Comparison of ENCODE assay signal across 17 cellular contexts in genomic region chr16:84138500-84138823, GRCh38. TPM values are rescaled to one million over a fixed set of nuclear protein-coding genes. Genes with fewer than 3 reads are reported as not detected.
DNase-seq lines count a peak whose midpoint lies in the region; ATAC-seq, FAIRE-seq and TF ChIP-seq lines count a peak whose summit lies in the region.
"Had no signal": no experiment of that assay in that cellular context is flagged by ENCODE, and none has a peak within 500 bp of the region (broad histone marks: within the 10 kb centered on the region; RNA-seq: fewer than 3 reads in every experiment).

No MANE protein-coding gene starts in this region.

- H3K27me3 Mint-ChIP-seq in activated T-cell treated with anti-CD3 and anti-CD28 coated beads, Interleukin-2, amount 50 U/mL, for 24 hours: no peaks in the 10 kb centered on the region
- H3K27me3 Mint-ChIP-seq: activated naive CD4-positive, alpha-beta T cell treated with anti-CD3 and anti-CD28 coated beads, Interleukin-2, amount 10 ng/mL, durations not matched to agents 7 days and 5 days; CD4-positive, CD25-positive, alpha-beta regulatory T cell; naive B cell had no signal

- in situ Hi-C loops in K562 (cut with MboI): no loop called here

- 4% methylated on average over 2 of the region's 2 CpGs for WGBS in K562 (ENCODE audit: insufficient coverage, low coverage, missing lambda C conversion rate)
- WGBS in psoas muscle, 3 donors: 43 to 49% (median 46%) methylated on average over 2 of the region's 2 CpGs

- H3K36me3 ChIP-seq in Loucy (ENCODE audit: insufficient read depth, low read length): no peaks in the 10 kb centered on the region
- H3K36me3 ChIP-seq in K562 (ENCODE audit: control insufficient read depth, insufficient read depth, low read length): peaks cover 3% of the 10 kb centered on the region; the same call in 1 of the 3 replicates
- H3K36me3 ChIP-seq in psoas muscle (ENCODE audit: insufficient read depth in 1 of 2, low read depth in 1 of 2): no peaks in the 10 kb centered on the region

- TF ChIP-seq RAD21 in K562 (CRISPR knock-in tag; conservative IDR thresholded peaks at IDR 0.05 in 1 of 2, IDR thresholded peaks at IDR 0.05 in 1 of 2): no peak

- H3K27me3 ChIP-seq in Loucy (ENCODE audit: insufficient read depth, low read length, poor library complexity, severe bottlenecking) (no peaks in the 10 kb centered on the region), K562 (ENCODE audit: control insufficient read depth in 2 of 2, insufficient read depth in 2 of 2, low read length in 2 of 2) (no peaks in the 10 kb centered on the region), psoas muscle (ENCODE audit: insufficient read depth in 3 of 3, low read length in 2 of 3) (no peaks in the 10 kb centered on the region)

- H3K9me3 Mint-ChIP-seq in activated T-cell treated with anti-CD3 and anti-CD28 coated beads, Interleukin-2, amount 50 U/mL, for 24 hours: no peaks in the 10 kb centered on the region
- H3K9me3 Mint-ChIP-seq: activated naive CD4-positive, alpha-beta T cell treated with anti-CD3 and anti-CD28 coated beads, Interleukin-2, amount 10 ng/mL, durations not matched to agents 7 days and 5 days; CD4-positive, CD25-positive, alpha-beta regulatory T cell; naive B cell had no signal

- H3K27ac ChIP-seq in K562 (ENCODE audit: extremely low read depth, low read depth, low read length) (peak overlapping the region; percentile 97), psoas muscle (peak overlapping the region; percentile 87)
- H3K27ac ChIP-seq: A549 had no signal

- ATAC-seq in K562 (no peak), psoas muscle (no peak)
- ATAC-seq: A549 had no signal

- H3K9me3 ChIP-seq in Loucy (ENCODE audit: insufficient read depth, low read depth, low read length) (no peaks in the 10 kb centered on the region), K562 (replicated peaks; ENCODE audit: control insufficient read depth, insufficient read depth, low read depth, low read length) (no peaks in the 10 kb centered on the region), psoas muscle (no peaks in the 10 kb centered on the region)
- H3K9me3 ChIP-seq: A549 had no signal

- no peak for TF ChIP-seq CTCF in Loucy (conservative IDR thresholded peaks at IDR 0.05; ENCODE audit: low read length)
- TF ChIP-seq CTCF in K562 (IDR thresholded peaks at IDR 0.05 in 2 of 3, conservative IDR thresholded peaks at IDR 0.05 in 1 of 3; ENCODE audit: insufficient read depth in 2 of 3, low read depth in 1 of 3, low read length in 3 of 3): no peak
- TF ChIP-seq CTCF in psoas muscle (IDR thresholded peaks at IDR 0.05): no peak

- H3K4me1 ChIP-seq in Loucy (ENCODE audit: insufficient read depth, low read length, poor library complexity, severe bottlenecking): peaks cover 70% of the 10 kb centered on the region
- peaks cover 23 to 34% of the 10 kb centered on the region in 2 experiments for H3K4me1 ChIP-seq in K562 (replicated peaks in 1 of 2; ENCODE audit: control insufficient read depth in 2 of 2, insufficient read depth in 2 of 2, low read length in 2 of 2)
- H3K4me1 ChIP-seq in psoas muscle: peaks cover 30% of the 10 kb centered on the region
- H3K4me1 ChIP-seq: A549 had no signal

- FAIRE-seq in K562 (lab: Jason Lieb, UNC): no peak
- FAIRE-seq: A549, bronchial epithelial cell had no signal

- H3K79me2 ChIP-seq in Loucy (ENCODE audit: insufficient read depth, low read length): peaks cover 87% of the 10 kb centered on the region
- peaks cover 63% of the 10 kb centered on the region for H3K79me2 ChIP-seq in K562 (ENCODE audit: control insufficient read depth, insufficient read depth, low read length)

- H2AFZ ChIP-seq in Loucy (ENCODE audit: low read length): no peak overlapping the region
- H2AFZ ChIP-seq in K562 (ENCODE audit: low read depth, low read length): peak overlapping the region; percentile 91

- BruUV-seq in K562 (replicated peaks; lab: Mats Ljungman, UMichigan): no TSS peak

- H3F3A ChIP-seq in Loucy (ENCODE audit: low read depth): no peaks in the 10 kb centered on the region; the same call in 1 of the 2 replicates

- H3K4me3 ChIP-seq in Loucy (ENCODE audit: low read length, poor library complexity, severe bottlenecking): peak overlapping the region; percentile 72
- peak overlapping the region; percentile 15; the same call in 1 of the 2 replicates for H3K4me3 ChIP-seq in K562
- peak overlapping the region; percentile 61 for H3K4me3 ChIP-seq in psoas muscle
- H3K4me3 ChIP-seq: A549 had no signal

- H4K20me1 ChIP-seq in Loucy (ENCODE audit: insufficient read depth, low read length, poor library complexity, severe bottlenecking) (peaks cover 11% of the 10 kb centered on the region), K562 (replicated peaks; ENCODE audit: control insufficient read depth, insufficient read depth, low read length) (no peaks in the 10 kb centered on the region)

- no peak overlapping the region for H3K4me3 Mint-ChIP-seq in activated T-cell treated with anti-CD3 and anti-CD28 coated beads, Interleukin-2, amount 50 U/mL, for 24 hours
- H3K4me3 Mint-ChIP-seq: activated naive CD4-positive, alpha-beta T cell treated with anti-CD3 and anti-CD28 coated beads, Interleukin-2, amount 10 ng/mL, durations not matched to agents 7 days and 5 days; naive B cell had no signal

- H3K27ac Mint-ChIP-seq in activated T-cell treated with anti-CD3 and anti-CD28 coated beads, Interleukin-2, amount 50 U/mL, for 24 hours: peak overlapping the region; percentile 72
- H3K27ac Mint-ChIP-seq: activated naive CD4-positive, alpha-beta T cell treated with anti-CD3 and anti-CD28 coated beads, Interleukin-2, amount 10 ng/mL, durations not matched to agents 7 days and 5 days had no signal

- H3K4me1 Mint-ChIP-seq in activated T-cell treated with anti-CD3 and anti-CD28 coated beads, Interleukin-2, amount 50 U/mL, for 24 hours (ENCODE audit: low read depth): peaks cover 56% of the 10 kb centered on the region

- no peak for TF ChIP-seq EP300 in K562 (IDR thresholded peaks at IDR 0.05; ENCODE audit: low read length)

- H3K9me2 ChIP-seq in Loucy (replicated peaks; ENCODE audit: low read depth, low read length): no peaks in the 10 kb centered on the region

- POLR2A ChIA-PET in K562 (lab: Yijun Ruan, JAX): interaction anchor here (0.5 to 9.6 kb wide), 9 partner anchors 9 to 92 kb away, joined by 4 to 145 read pairs (median 4); partner anchors contain the start of gene MBTPS1

- peak overlapping the region; percentile 79 for H3K4me2 ChIP-seq in Loucy (ENCODE audit: low read depth, low read length, poor library complexity, severe bottlenecking)
- peak overlapping the region; percentile 91 for H3K4me2 ChIP-seq in K562 (ENCODE audit: insufficient read depth, low read length)
- H3K4me2 ChIP-seq: A549 had no signal

- no peaks in the 10 kb centered on the region for H3K9me1 ChIP-seq in K562 (ENCODE audit: control insufficient read depth, insufficient read depth, low read length)

- intact Hi-C loops in K562 (cut with micrococcal nuclease): loop anchor here (1.0 kb wide), 1 partner anchor 22 kb away; the partner anchor contains the start of gene MBTPS1
- intact Hi-C loops in psoas muscle (cut with DNase I): no loop called here

- peak overlapping the region; percentile 72 for H3K9ac ChIP-seq in Loucy (ENCODE audit: low read depth, low read length, poor library complexity, severe bottlenecking)
- H3K9ac ChIP-seq in K562 (ENCODE audit: insufficient read depth in 1 of 2, low read depth in 2 of 2, low read length in 2 of 2): peak overlapping the region in 1 of 2 experiments; percentile 90; a peak in 2 of 4 replicates

- no peak for DNase-seq in activated T-cell treated with anti-CD3 and anti-CD28 coated beads, Interleukin-2, amount 50 U/mL, for 24 hours
- no peak for DNase-seq in activated T-cell treated with anti-CD3 and anti-CD28 coated beads, Interleukin-2, amount 50 U/mL, for 48 hours
- DNase-seq in K562 (ENCODE audit: extremely low read depth in 1 of 4, low spot score in 3 of 4): no peak
- DNase-seq in psoas muscle: no peak
- no peak for DNase-seq in T1000 (lab: John Stamatoyannopoulos, UW)
- no peak for DNase-seq in NCI-H524 (lab: John Stamatoyannopoulos, UW)
- no peak for DNase-seq in NCI-H1436 (lab: John Stamatoyannopoulos, UW)
- DNase-seq: effector CD4-positive, alpha-beta T cell; naive B cell; NCI-H187 treated with DMSO at 0.1 percent for 48 hours had no signal

- TF ChIP-seq POLR2A in K562 (conservative IDR thresholded peaks at IDR 0.05): no peak

- H3K36me3 Mint-ChIP-seq in activated T-cell treated with anti-CD3 and anti-CD28 coated beads, Interleukin-2, amount 50 U/mL, for 24 hours (ENCODE audit: low read depth): peaks cover 3% of the 10 kb centered on the region
- H3K36me3 Mint-ChIP-seq: activated naive CD4-positive, alpha-beta T cell treated with anti-CD3 and anti-CD28 coated beads, Interleukin-2, amount 10 ng/mL, durations not matched to agents 7 days and 5 days; CD4-positive, CD25-positive, alpha-beta regulatory T cell; naive B cell had no signal

- CTCF ChIA-PET in K562 (lab: Yijun Ruan, JAX; ENCODE audit: low intra/inter-chr PET ratio): interaction anchor here (0.5 kb wide), 1 partner anchor 170 kb away, joined by 3 read pairs; no protein-coding TSS in a partner anchor

RNA-seq across cellular contexts. Expression of gene HSDL1, which starts 6.5 kb away (rescaled TPM):
- 41.6 and 67.8 TPM in 2 replicates for total RNA-seq in K562 (2011; cell fraction: chromatin; rRNA removed; ENCODE audit: low replicate concordance)
- total RNA-seq in K562 (2011; cell fraction: nucleolus; rRNA removed): 17.2 and 22.9 TPM in 2 replicates
- total RNA-seq in K562 (2011; cell fraction: nucleoplasm; rRNA removed): 32.9 and 33.4 TPM in 2 replicates
- total RNA-seq in K562 (2014; rRNA removed) (19.7 and 20.5 TPM in 2 replicates), K562 (2014; rRNA removed; fragmentation: Illumina TruSeq; extraction: Trizol) (31.5 and 36.4 TPM in 2 replicates), K562 (2015; rRNA removed; fragmentation: Illumina TruSeq; extraction: Trizol) (38.6 and 39.9 TPM in 2 replicates), K562 (2021) (26.4 and 27.7 TPM in 2 replicates), psoas muscle (10 to 100 TPM; 12.4 to 24.4 (median 21.2) TPM)
- polyA plus RNA-seq in K562 (2011; rRNA removed) (41.2 and 45.7 TPM in 2 replicates), K562 (2014; fragmentation: Illumina TruSeq; extraction: Trizol) (24.1 and 26.9 TPM in 2 replicates), K562 (2014; fragmentation: Nextera tagmentation; extraction: Ambion mirVana) (10 to 100 TPM; 14.8 to 16.3 TPM), K562 (2014; rRNA removed) (25.8 and 31.0 TPM in 2 replicates), psoas muscle (10 to 100 TPM; 11.7 to 39.3 (median 12.0) TPM)
- polyA plus RNA-seq in K562 (2011; cell fraction: cytosol; rRNA removed): 14.2 and 29.2 TPM in 2 replicates
- polyA plus RNA-seq in K562 (2011; cell fraction: nucleus; rRNA removed): 21.6 and 41.6 TPM in 2 replicates
- polyA plus RNA-seq in K562 (2012): 30.0 and 50.6 TPM in 2 replicates
- polyA minus RNA-seq in K562 (2011; rRNA and poly(A)+ RNA removed): 44.1 and 45.6 TPM in 2 replicates
- 13.4 and 18.9 TPM in 2 replicates for polyA minus RNA-seq in K562 (2011; cell fraction: cytosol; rRNA and poly(A)+ RNA removed)
- polyA minus RNA-seq in K562 (2011; cell fraction: nucleus; rRNA and poly(A)+ RNA removed): 8.1 and 13.8 TPM in 2 replicates

RNA-seq across cellular contexts. Expression of gene DNAAF1, which starts 6.6 kb away (rescaled TPM):
- not detected in 2 replicates for total RNA-seq in K562 (2011; cell fraction: chromatin; rRNA removed; ENCODE audit: low replicate concordance)
- total RNA-seq in K562 (2011; cell fraction: nucleolus; rRNA removed): not detected in 2 replicates
- total RNA-seq in K562 (2011; cell fraction: nucleoplasm; rRNA removed): not detected in 2 replicates
- total RNA-seq in K562 (2014; rRNA removed) (not detected in 2 replicates), K562 (2014; rRNA removed; fragmentation: Illumina TruSeq; extraction: Trizol) (not detected in 2 replicates), K562 (2015; rRNA removed; fragmentation: Illumina TruSeq; extraction: Trizol) (not detected in 2 replicates), K562 (2021) (not detected in 2 replicates), psoas muscle (not detected)
- polyA plus RNA-seq in K562 (2011; rRNA removed) (not detected in 2 replicates), K562 (2014; fragmentation: Illumina TruSeq; extraction: Trizol) (not detected in 2 replicates), K562 (2014; fragmentation: Nextera tagmentation; extraction: Ambion mirVana) (not detected), K562 (2014; rRNA removed) (0.01 and 0.23 TPM in 2 replicates), psoas muscle (under 1 TPM; 0.17 to 0.44 (median 0.17) TPM)
- polyA plus RNA-seq in K562 (2011; cell fraction: cytosol; rRNA removed): 0.03 TPM in 1 of 2 replicates, not detected in the other
- polyA plus RNA-seq in K562 (2011; cell fraction: nucleus; rRNA removed): 0.04 and 0.20 TPM in 2 replicates
- 0.14 and 0.18 TPM in 2 replicates for polyA plus RNA-seq in K562 (2012)
- not detected in 2 replicates for polyA minus RNA-seq in K562 (2011; rRNA and poly(A)+ RNA removed)
- not detected in 2 replicates for polyA minus RNA-seq in K562 (2011; cell fraction: cytosol; rRNA and poly(A)+ RNA removed)
- polyA minus RNA-seq in K562 (2011; cell fraction: nucleus; rRNA and poly(A)+ RNA removed): not detected in 2 replicates
- total RNA-seq: bronchial epithelial cell, MCF 10A had no signal

RNA-seq across cellular contexts. Expression of gene MBTPS1, which starts 21.7 kb away (rescaled TPM):
- total RNA-seq in K562 (2011; cell fraction: chromatin; rRNA removed; ENCODE audit: low replicate concordance): 203 and 232 TPM in 2 replicates
- total RNA-seq in K562 (2011; cell fraction: nucleolus; rRNA removed): 178 and 187 TPM in 2 replicates
- 182 and 207 TPM in 2 replicates for total RNA-seq in K562 (2011; cell fraction: nucleoplasm; rRNA removed)
- total RNA-seq in K562 (2014; rRNA removed) (43.8 and 50.9 TPM in 2 replicates), K562 (2014; rRNA removed; fragmentation: Illumina TruSeq; extraction: Trizol) (31.7 and 32.0 TPM in 2 replicates), K562 (2015; rRNA removed; fragmentation: Illumina TruSeq; extraction: Trizol) (35.7 and 40.3 TPM in 2 replicates), K562 (2021) (46.6 and 53.9 TPM in 2 replicates), psoas muscle (10 to 100 TPM; 27.0 to 31.8 (median 29.1) TPM)
- polyA plus RNA-seq in K562 (2011; rRNA removed) (47.5 and 57.6 TPM in 2 replicates), K562 (2014; fragmentation: Illumina TruSeq; extraction: Trizol) (47.5 and 50.6 TPM in 2 replicates), K562 (2014; fragmentation: Nextera tagmentation; extraction: Ambion mirVana) (1 to 10 TPM; 2.8 to 4.3 TPM), K562 (2014; rRNA removed) (47.3 and 52.6 TPM in 2 replicates), psoas muscle (10 to 100 TPM; 18.6 to 30.9 (median 20.1) TPM)
- polyA plus RNA-seq in K562 (2011; cell fraction: cytosol; rRNA removed): 34.2 and 40.0 TPM in 2 replicates
- 123 and 127 TPM in 2 replicates for polyA plus RNA-seq in K562 (2011; cell fraction: nucleus; rRNA removed)
- polyA plus RNA-seq in K562 (2012): 53.2 and 68.8 TPM in 2 replicates
- polyA minus RNA-seq in K562 (2011; rRNA and poly(A)+ RNA removed): 74.1 and 90.4 TPM in 2 replicates
- polyA minus RNA-seq in K562 (2011; cell fraction: cytosol; rRNA and poly(A)+ RNA removed): 38.7 and 55.3 TPM in 2 replicates
- polyA minus RNA-seq in K562 (2011; cell fraction: nucleus; rRNA and poly(A)+ RNA removed): 101 and 126 TPM in 2 replicates

RNA-seq across cellular contexts. Expression of gene TAF1C, which starts 48.4 kb away (rescaled TPM):
- 116 and 351 TPM in 2 replicates for total RNA-seq in K562 (2011; cell fraction: chromatin; rRNA removed; ENCODE audit: low replicate concordance)
- 244 and 250 TPM in 2 replicates for total RNA-seq in K562 (2011; cell fraction: nucleolus; rRNA removed)
- 152 and 153 TPM in 2 replicates for total RNA-seq in K562 (2011; cell fraction: nucleoplasm; rRNA removed)
- total RNA-seq in K562 (2014; rRNA removed) (26.2 and 43.0 TPM in 2 replicates), K562 (2014; rRNA removed; fragmentation: Illumina TruSeq; extraction: Trizol) (7.9 and 9.8 TPM in 2 replicates), K562 (2015; rRNA removed; fragmentation: Illumina TruSeq; extraction: Trizol) (22.3 and 23.0 TPM in 2 replicates), K562 (2021) (46.6 and 55.0 TPM in 2 replicates), psoas muscle (10 to 100 TPM in 3 of 4 donors, 1 to 10 TPM in 1; 8.3 to 22.3 (median 16.3) TPM)
- polyA plus RNA-seq in K562 (2011; rRNA removed) (16.7 and 31.2 TPM in 2 replicates), K562 (2014; fragmentation: Illumina TruSeq; extraction: Trizol) (21.0 and 35.4 TPM in 2 replicates), K562 (2014; fragmentation: Nextera tagmentation; extraction: Ambion mirVana) (1 to 10 TPM; 1.5 TPM), K562 (2014; rRNA removed) (64.8 and 74.8 TPM in 2 replicates), psoas muscle (10 to 100 TPM; 13.6 to 24.4 (median 19.3) TPM)
- polyA plus RNA-seq in K562 (2011; cell fraction: cytosol; rRNA removed): 19.9 and 24.5 TPM in 2 replicates
- 377 and 587 TPM in 2 replicates for polyA plus RNA-seq in K562 (2011; cell fraction: nucleus; rRNA removed)
- polyA plus RNA-seq in K562 (2012): 49.7 and 55.2 TPM in 2 replicates
- 15.9 and 16.8 TPM in 2 replicates for polyA minus RNA-seq in K562 (2011; rRNA and poly(A)+ RNA removed)
- polyA minus RNA-seq in K562 (2011; cell fraction: cytosol; rRNA and poly(A)+ RNA removed): 12.5 and 15.9 TPM in 2 replicates
- polyA minus RNA-seq in K562 (2011; cell fraction: nucleus; rRNA and poly(A)+ RNA removed): 100 and 102 TPM in 2 replicates

RNA-seq across cellular contexts. Expression of gene ADAD2, which starts 52.5 kb away (rescaled TPM):
- not detected in 2 replicates for total RNA-seq in K562 (2011; cell fraction: chromatin; rRNA removed; ENCODE audit: low replicate concordance)
- total RNA-seq in K562 (2011; cell fraction: nucleolus; rRNA removed): not detected in 2 replicates
- not detected in 2 replicates for total RNA-seq in K562 (2011; cell fraction: nucleoplasm; rRNA removed)
- not detected in 2 replicates for total RNA-seq in K562 (2014; rRNA removed)
- not detected in 2 replicates for total RNA-seq in K562 (2014; rRNA removed; fragmentation: Illumina TruSeq; extraction: Trizol)
- not detected in 2 replicates for total RNA-seq in K562 (2015; rRNA removed; fragmentation: Illumina TruSeq; extraction: Trizol)
- not detected in 2 replicates for total RNA-seq in K562 (2021)
- polyA plus RNA-seq in K562 (2011; rRNA removed): not detected in 2 replicates
- not detected in 2 replicates for polyA plus RNA-seq in K562 (2011; cell fraction: cytosol; rRNA removed)
- polyA plus RNA-seq in K562 (2011; cell fraction: nucleus; rRNA removed): not detected in 2 replicates
- polyA plus RNA-seq in K562 (2012): not detected in 2 replicates
- polyA plus RNA-seq in K562 (2014; fragmentation: Illumina TruSeq; extraction: Trizol): not detected in 2 replicates
- polyA plus RNA-seq in K562 (2014; fragmentation: Nextera tagmentation; extraction: Ambion mirVana): not detected
- 0.07 TPM in 1 of 2 replicates, not detected in the other for polyA plus RNA-seq in K562 (2014; rRNA removed)
- polyA minus RNA-seq in K562 (2011; rRNA and poly(A)+ RNA removed): not detected in 2 replicates
- polyA minus RNA-seq in K562 (2011; cell fraction: cytosol; rRNA and poly(A)+ RNA removed): not detected in 2 replicates
- not detected in 2 replicates for polyA minus RNA-seq in K562 (2011; cell fraction: nucleus; rRNA and poly(A)+ RNA removed)
- not detected for total RNA-seq in psoas muscle
- polyA plus RNA-seq in psoas muscle: under 1 TPM; 0.17 to 0.69 (median 0.18) TPM
- total RNA-seq: bronchial epithelial cell; CD4-positive, CD25-positive, alpha-beta regulatory T cell; MCF 10A; renal cortical epithelial cell had no signal
- polyA plus RNA-seq: A549 had no signal

Comparison
In these comparisons a context has a peak if more than half of its experiments do, and no peak if none do; other contexts are left out.
1. H3K4me3 ChIP-seq: peak in every context shown above with its lines; median percentile 72 in Loucy; 61 in psoas muscle; 15 in K562.